23 cellular contexts compared by ENCODE assay signal in genomic region chr1:52585474-52585873, GRCh38. TPM values are rescaled to one million over a fixed set of nuclear protein-coding genes. Genes with fewer than 3 reads are reported as not detected.
DNase-seq lines count a peak whose midpoint lies in the region; FAIRE-seq and TF ChIP-seq lines count a peak whose summit lies in the region.
"Had no signal": no experiment of that assay in that cellular context is flagged by ENCODE, and none has a peak within 500 bp of the region (broad histone marks: within the 10 kb centered on the region; RNA-seq: fewer than 3 reads in every experiment).

No MANE protein-coding gene starts in this region.

- H3K4me2 ChIP-seq in mammary epithelial cell (ENCODE audit: insufficient read depth, low read depth, low read length): no peak overlapping the region
- H3K4me2 ChIP-seq in trophoblast cell (ENCODE audit: low read length): no peak overlapping the region
- H3K4me2 ChIP-seq: GM23338 had no signal

- peaks cover 7% of the 10 kb centered on the region for H3K36me3 Mint-ChIP-seq in MCF 10A (ENCODE audit: insufficient read depth, unreplicated experiment)
- H3K36me3 Mint-ChIP-seq: CD4-positive, CD25-positive, alpha-beta regulatory T cell; CD8-positive, alpha-beta T cell had no signal

- no peak overlapping the region for H3K23ac ChIP-seq in trophoblast cell (ENCODE audit: low read length)

- H3K79me2 ChIP-seq in mammary epithelial cell (ENCODE audit: insufficient read depth, low read length) (no peaks in the 10 kb centered on the region), trophoblast cell (ENCODE audit: control insufficient read depth, insufficient read depth, low read length, poor library complexity) (peaks cover 1% of the 10 kb centered on the region)

- H4K20me1 ChIP-seq in mammary epithelial cell (ENCODE audit: insufficient read depth, low read length): no peaks in the 10 kb centered on the region

- H2AFZ ChIP-seq in mammary epithelial cell (ENCODE audit: low read depth, low read length): no peak overlapping the region
- H2AFZ ChIP-seq in trophoblast cell (ENCODE audit: insufficient read depth, low read length, poor library complexity): no peak overlapping the region

- intact Hi-C loops in MCF 10A (cut with micrococcal nuclease) (no loop called here), mammary epithelial cell (cut with micrococcal nuclease) (no loop called here)

- H3K79me1 ChIP-seq in trophoblast cell (ENCODE audit: low read length): peaks cover 9% of the 10 kb centered on the region

- H3K9me3 Mint-ChIP-seq in MCF 10A (ENCODE audit: unreplicated experiment): no peaks in the 10 kb centered on the region
- H3K9me3 Mint-ChIP-seq: CD8-positive, alpha-beta T cell; GM23338; H9 had no signal

- H2BK5ac ChIP-seq in trophoblast cell (ENCODE audit: low read depth, low read length, poor library complexity): peak overlapping the region; percentile 81

- no peak overlapping the region for H3K4me3 ChIP-seq in mammary epithelial cell (replicated peaks in 1 of 3; ENCODE audit: insufficient read depth in 1 of 3, low read depth in 2 of 3, low read length in 3 of 3)
- no peak overlapping the region for H3K4me3 ChIP-seq in bronchial epithelial cell (ENCODE audit: low read depth, low read length)
- H3K4me3 ChIP-seq in trophoblast cell (ENCODE audit: low read depth, low read length): no peak overlapping the region
- H3K4me3 ChIP-seq in small intestine (ENCODE audit: low read depth in 1 of 2, low read length in 2 of 2): no peak overlapping the region
- H3K4me3 ChIP-seq: GM12878, GM23338 had no signal

- no peaks in the 10 kb centered on the region for H3K36me3 ChIP-seq in mammary epithelial cell (ENCODE audit: insufficient read depth, low read length)
- H3K36me3 ChIP-seq in bronchial epithelial cell (ENCODE audit: control insufficient read depth, insufficient read depth, low read length): no peaks in the 10 kb centered on the region
- H3K36me3 ChIP-seq in trophoblast cell (ENCODE audit: control insufficient read depth in 1 of 2, insufficient read depth in 2 of 2, low read length in 2 of 2): no peaks in the 10 kb centered on the region
- no peaks in the 10 kb centered on the region for H3K36me3 ChIP-seq in small intestine (ENCODE audit: control insufficient read depth in 2 of 2, insufficient read depth in 2 of 2, low read length in 2 of 2)
- H3K36me3 ChIP-seq: BE2C had no signal

- no peak for TF ChIP-seq CTCF in MCF 10A (IDR thresholded peaks at IDR 0.05; ENCODE audit: unreplicated experiment)
- TF ChIP-seq CTCF in mammary epithelial cell (conservative IDR thresholded peaks at IDR 0.05 in 1 of 2, IDR thresholded peaks at IDR 0.05 in 1 of 2; ENCODE audit: extremely low read depth in 1 of 2, insufficient read depth in 1 of 2, low read depth in 1 of 2, low read length in 2 of 2): no peak
- no peak for TF ChIP-seq CTCF in bronchial epithelial cell (IDR thresholded peaks at IDR 0.05; ENCODE audit: insufficient read depth, low read length, severe bottlenecking)

- H3K27ac ChIP-seq in mammary epithelial cell (ENCODE audit: insufficient read depth, low read depth, low read length) (no peak overlapping the region), trophoblast cell (ENCODE audit: low read depth, low read length) (no peak overlapping the region), small intestine (ENCODE audit: low read depth in 1 of 2, low read length in 1 of 2) (no peak overlapping the region)
- H3K27ac ChIP-seq: 22Rv1, C4-2B had no signal

- H2BK120ac ChIP-seq in trophoblast cell (ENCODE audit: insufficient read depth, low read length, poor library complexity): peak overlapping the region; percentile 50

- dilution Hi-C loops in mammary epithelial cell (cut with HindIII; ENCODE audit: low sequenced_read_pairs): loop anchor here (5.0 kb wide), 1 partner anchor 92 kb away; no protein-coding TSS in a partner anchor

- no peak overlapping the region for H4K12ac ChIP-seq in trophoblast cell (ENCODE audit: low read depth, low read length)

- whole genome bisulfite sequencing in mammary epithelial cell (ENCODE audit: low coverage, missing lambda C conversion rate): 45% methylated on average over 1 of the region's 1 CpG
- no CpG with 5 or more reads among the region's 1 CpG for WGBS in trophoblast cell (ENCODE audit: extremely low coverage, insufficient coverage, insufficient read length)
- 39 to 72% (median 72%) methylated on average over 1 of the region's 1 CpG for WGBS in small intestine, 3 donors

- H3K27me3 ChIP-seq in mammary epithelial cell (ENCODE audit: insufficient read depth, low read length) (no peaks in the 10 kb centered on the region), bronchial epithelial cell (ENCODE audit: control insufficient read depth, insufficient read depth, low read length) (no peaks in the 10 kb centered on the region), trophoblast cell (ENCODE audit: insufficient read depth, low read length) (no peaks in the 10 kb centered on the region), small intestine (ENCODE audit: control insufficient read depth in 2 of 2, insufficient read depth in 2 of 2, low read length in 2 of 2) (no peaks in the 10 kb centered on the region)
- H3K27me3 ChIP-seq: BE2C had no signal

- no peak for FAIRE-seq in bronchial epithelial cell (lab: Jason Lieb, UNC)
- no peak for FAIRE-seq in small intestine (lab: Jason Lieb, UNC)
- FAIRE-seq: A204.1, GM12878, GM19239 had no signal

- H2BK12ac ChIP-seq in trophoblast cell (ENCODE audit: low read length): peak overlapping the region; percentile 91

- in situ Hi-C loops in mammary epithelial cell (cut with MboI; ENCODE audit: low sequenced_read_pairs in 2 of 2): no loop called here

- peak overlapping the region; percentile 66 for H2AK5ac ChIP-seq in trophoblast cell (ENCODE audit: low read length)

- H3K18ac ChIP-seq in trophoblast cell (ENCODE audit: low read length): peak overlapping the region; percentile 54

- H3K4ac ChIP-seq in trophoblast cell (ENCODE audit: low read depth, low read length): no peak overlapping the region

- DNase-seq in MCF 10A (ENCODE audit: unreplicated experiment) (peak; percentile 52), mammary epithelial cell (no peak), bronchial epithelial cell (ENCODE audit: low read depth) (peak; percentile 26), trophoblast cell (no peak), small intestine (no peak)
- no peak for DNase-seq in stimulated activated CD4-positive, alpha-beta T cell treated with anti-CD3 and anti-CD28 coated beads, Interleukin-4, amount 100 ng/mL, for 1 hour
- DNase-seq: AML-193; BE2C; Caco-2; CD4-positive, CD25-positive, alpha-beta regulatory T cell; CD8-positive, alpha-beta T cell; DMS79; EL; GDM1; H9 had no signal

- H3K9me3 ChIP-seq in mammary epithelial cell (replicated peaks; ENCODE audit: insufficient read depth, low read length): no peaks in the 10 kb centered on the region
- no peaks in the 10 kb centered on the region for H3K9me3 ChIP-seq in trophoblast cell (ENCODE audit: insufficient read depth, low read depth, low read length)
- no peaks in the 10 kb centered on the region for H3K9me3 ChIP-seq in small intestine (ENCODE audit: control insufficient read depth, low read depth)
- H3K9me3 ChIP-seq: BE2C, Caco-2 had no signal

- peak overlapping the region; percentile 82 for H4K91ac ChIP-seq in trophoblast cell (ENCODE audit: low read depth, low read length)

- H3K4me1 Mint-ChIP-seq in MCF 10A (ENCODE audit: insufficient read depth, unreplicated experiment): no peaks in the 10 kb centered on the region
- H3K4me1 Mint-ChIP-seq: CD4-positive, CD25-positive, alpha-beta regulatory T cell had no signal

- H3K14ac ChIP-seq in trophoblast cell (ENCODE audit: low read length): peak overlapping the region; percentile 46

- no peak overlapping the region for H4K8ac ChIP-seq in trophoblast cell (ENCODE audit: low read depth, low read length)

- H3K9ac ChIP-seq in mammary epithelial cell (ENCODE audit: insufficient read depth, low read length): no peak overlapping the region
- H3K9ac ChIP-seq in trophoblast cell (ENCODE audit: low read length): no peak overlapping the region

- no peak overlapping the region for H3K4me3 Mint-ChIP-seq in MCF 10A (ENCODE audit: unreplicated experiment)
- H3K4me3 Mint-ChIP-seq: CD4-positive, CD25-positive, alpha-beta regulatory T cell; CD8-positive, alpha-beta T cell; GM23338; H9 had no signal

- no peaks in the 10 kb centered on the region for H3K27me3 Mint-ChIP-seq in MCF 10A (ENCODE audit: insufficient read depth, unreplicated experiment)

- CTCF ChIA-PET in MCF 10A (lab: Yijun Ruan, JAX): no interaction called here
- CTCF ChIA-PET in mammary epithelial cell (lab: Charles Lee; ENCODE audit: low non-redundant PET): no interaction called here

- H3K4me1 ChIP-seq in mammary epithelial cell (ENCODE audit: insufficient read depth, low read length) (no peaks in the 10 kb centered on the region), trophoblast cell (ENCODE audit: control insufficient read depth in 1 of 2, insufficient read depth in 2 of 2, low read length in 2 of 2) (peaks cover 0 to 5% of the 10 kb centered on the region in 2 experiments), small intestine (ENCODE audit: control insufficient read depth in 2 of 2, insufficient read depth in 1 of 2, low read depth in 1 of 2, low read length in 1 of 2) (no peaks in the 10 kb centered on the region)
- H3K4me1 ChIP-seq: BE2C, Caco-2 had no signal

- BruUV-seq in MCF 10A (replicated peaks; lab: Mats Ljungman, UMichigan) (no TSS peak), mammary epithelial cell (replicated peaks; lab: Mats Ljungman, UMichigan) (no TSS peak)

- no peak overlapping the region for H3K27ac Mint-ChIP-seq in MCF 10A (ENCODE audit: low read depth, unreplicated experiment)
- H3K27ac Mint-ChIP-seq: CD4-positive, CD25-positive, alpha-beta regulatory T cell; CD8-positive, alpha-beta T cell; GM23338; H9 had no signal

- POLR2A ChIA-PET in MCF 10A (lab: Yijun Ruan, JAX): interaction anchor here (0.5 to 1.3 kb wide), 5 partner anchors 8 to 63 kb away, joined by 3 to 5 read pairs (median 4); partner anchors contain the start of gene TUT4

RNA-seq across cellular contexts. Expression of gene GPX7, which starts 16.7 kb away (rescaled TPM):
- total RNA-seq in MCF 10A (2022): not detected in 2 replicates
- total RNA-seq in mammary epithelial cell: 10 to 100 TPM in 1 of 2 donors, 1 to 10 TPM in 1; 1.5 to 23.5 TPM
- polyA plus RNA-seq in mammary epithelial cell: 1.9 TPM
- 0.78 TPM for polyA minus RNA-seq in mammary epithelial cell
- total RNA-seq in bronchial epithelial cell: 1.1 and 1.7 TPM in 2 replicates
- polyA plus RNA-seq in trophoblast cell (2013): 28.5 and 29.6 TPM in 2 replicates
- 1 to 10 TPM in 2 of 3 donors, not detected in 1; 1.9 to 4.1 TPM for polyA plus RNA-seq in small intestine

RNA-seq across cellular contexts. Expression of gene TUT4, which starts 32.6 kb away (rescaled TPM):
- total RNA-seq in MCF 10A (2022): 83.8 and 90.7 TPM in 2 replicates
- 10 to 100 TPM; 30.5 to 47.9 TPM for total RNA-seq in mammary epithelial cell
- 28.3 TPM for polyA plus RNA-seq in mammary epithelial cell
- polyA minus RNA-seq in mammary epithelial cell: 90.3 TPM
- total RNA-seq in bronchial epithelial cell: 17.6 and 18.6 TPM in 2 replicates
- polyA plus RNA-seq in trophoblast cell (2013): 35.7 and 39.6 TPM in 2 replicates
- polyA plus RNA-seq in small intestine: 10 to 100 TPM in 1 of 3 donors, 1 to 10 TPM in 2; 2.9 to 10.6 (median 3.5) TPM

RNA-seq across cellular contexts. Expression of gene SHISAL2A, which starts 47.5 kb away (rescaled TPM):
- total RNA-seq in MCF 10A (2022) (0.26 TPM in 1 of 2 replicates, not detected in the other), mammary epithelial cell (under 1 TPM; under 0.01 to 0.31 TPM), bronchial epithelial cell (not detected in 2 replicates)
- polyA plus RNA-seq in mammary epithelial cell (not detected), small intestine (under 1 TPM in 1 of 3 donors, not detected in 2; 0.45 TPM)
- polyA minus RNA-seq in mammary epithelial cell: not detected
- polyA plus RNA-seq in trophoblast cell (2013): 0.99 and 1.1 TPM in 2 replicates
- total RNA-seq: H4 had no signal
- polyA plus RNA-seq: AG04450 had no signal

Comparison
In these comparisons a context has a peak if more than half of its experiments do, and no peak if none do; other contexts are left out.
1. DNase-seq: peak in MCF 10A (single experiment) and bronchial epithelial cell (single experiment); none in mammary epithelial cell (single experiment), trophoblast cell (0 of 2), stimulated activated CD4-positive, alpha-beta T cell treated with anti-CD3 and anti-CD28 coated beads, Interleukin-4, amount 100 ng/mL, for 1 hour (single experiment) and small intestine (single experiment).